Comparison of ENCODE assay signal across 14 cellular contexts in genomic region chr19:4284176-4284958, GRCh38. TPM values are rescaled to one million over a fixed set of nuclear protein-coding genes. Genes with fewer than 3 reads are reported as not detected.
A peak's percentile ranks its signal among the peaks of the same experiment; 100 is the strongest.
DNase-seq lines count a peak whose midpoint lies in the region; ATAC-seq and FAIRE-seq lines count a peak whose summit lies in the region.
"Had no signal": no experiment of that assay in that cellular context is flagged by ENCODE, and none has a peak within 500 bp of the region (broad histone marks: within the 10 kb centered on the region; RNA-seq: fewer than 3 reads in every experiment).

No MANE protein-coding gene starts in this region.

- H3K4me1 ChIP-seq in muscle layer of duodenum (ENCODE audit: control insufficient read depth in 1 of 2, insufficient read depth in 2 of 2, low read length in 2 of 2), result peaks cover 0 to 9% of the 10 kb centered on the region in 2 donors

- no peaks in the 10 kb centered on the region for H3K9me3 ChIP-seq in muscle layer of duodenum (ENCODE audit: control insufficient read depth in 1 of 2, low read length in 2 of 2)

- peaks cover 21% of the 10 kb centered on the region for H3K27me3 Mint-ChIP-seq in activated CD8-positive, alpha-beta memory T cell treated with anti-CD3 and anti-CD28 coated beads, Interleukin-2, amount 10 ng/mL, durations not matched to agents 7 days and 5 days

- H3K27me3 ChIP-seq in muscle layer of duodenum (ENCODE audit: low read depth, low read length), result peaks cover 24% of the 10 kb centered on the region

- no peak overlapping the region for H3K27ac Mint-ChIP-seq in activated CD8-positive, alpha-beta memory T cell treated with anti-CD3 and anti-CD28 coated beads, Interleukin-2, amount 10 ng/mL, durations not matched to agents 7 days and 5 days
- H3K27ac Mint-ChIP-seq: activated T-cell treated with anti-CD3 and anti-CD28 coated beads, Interleukin-2, amount 50 U/mL, for 24 hours had no signal

- no peaks in the 10 kb centered on the region for H3K9me3 Mint-ChIP-seq in activated CD8-positive, alpha-beta memory T cell treated with anti-CD3 and anti-CD28 coated beads, Interleukin-2, amount 10 ng/mL, durations not matched to agents 7 days and 5 days (ENCODE audit: low read depth)
- H3K9me3 Mint-ChIP-seq: activated T-cell treated with anti-CD3 and anti-CD28 coated beads, Interleukin-2, amount 50 U/mL, for 24 hours had no signal

- no peak overlapping the region for H3K4me3 Mint-ChIP-seq in activated CD8-positive, alpha-beta memory T cell treated with anti-CD3 and anti-CD28 coated beads, Interleukin-2, amount 10 ng/mL, durations not matched to agents 7 days and 5 days
- H3K4me3 Mint-ChIP-seq: activated T-cell treated with anti-CD3 and anti-CD28 coated beads, Interleukin-2, amount 50 U/mL, for 24 hours had no signal

- H3K36me3 ChIP-seq in muscle layer of duodenum (ENCODE audit: control insufficient read depth in 1 of 2, insufficient read depth in 2 of 2, low read length in 2 of 2), result no peaks in the 10 kb centered on the region

- no peak for FAIRE-seq in GM19239 (lab: Jason Lieb, UNC)
- FAIRE-seq: colon, islet of Langerhans had no signal

- no peak for ATAC-seq in HG02840 (IDR thresholded peaks at IDR 0.05; ENCODE audit: low FRiP score, unreplicated experiment)
- ATAC-seq in activated CD8-positive, alpha-beta memory T cell treated with anti-CD3 and anti-CD28 coated beads, Interleukin-2, amount 10 ng/mL, durations not matched to agents 7 days and 5 days, result no peak

- H3K4me1 Mint-ChIP-seq in activated CD8-positive, alpha-beta memory T cell treated with anti-CD3 and anti-CD28 coated beads, Interleukin-2, amount 10 ng/mL, durations not matched to agents 7 days and 5 days, result peaks cover 2% of the 10 kb centered on the region

- H3K27ac ChIP-seq in muscle layer of duodenum (ENCODE audit: low read length), result peak overlapping the region; percentile 16

- H3K36me3 Mint-ChIP-seq in activated CD8-positive, alpha-beta memory T cell treated with anti-CD3 and anti-CD28 coated beads, Interleukin-2, amount 10 ng/mL, durations not matched to agents 7 days and 5 days, result no peaks in the 10 kb centered on the region

- CTCF ChIA-PET in activated CD8-positive, alpha-beta memory T cell treated with anti-CD3 and anti-CD28 coated beads, Interleukin-2, amount 10 ng/mL, durations not matched to agents 7 days and 5 days (lab: Charles Lee), result interaction anchor here (0.7 to 1.9 kb wide), 3 partner anchors 17 to 241 kb away, joined by 3 to 8 read pairs (median 6); no protein-coding TSS in a partner anchor

- peak overlapping the region in 1 of 2 donors; percentile 33 for H3K4me3 ChIP-seq in muscle layer of duodenum (ENCODE audit: low read depth in 1 of 2, low read length in 2 of 2)

- DNase-seq in GM19239 (ENCODE audit: insufficient read length, low spot score) (peak; percentile 54), NAMALWA (ENCODE audit: low spot score) (peak; percentile 70), astrocyte of the hippocampus (ENCODE audit: low read depth, low spot score) (peak; percentile 37), Kasumi-1 (lab: John Stamatoyannopoulos, UW) (no peak), mesenteric fat pad (ENCODE audit: low spot score) (no peak)
- no peak for DNase-seq in activated CD8-positive, alpha-beta memory T cell treated with anti-CD3 and anti-CD28 coated beads, Interleukin-2, amount 10 ng/mL, durations not matched to agents 7 days and 5 days
- DNase-seq: activated T-cell treated with anti-CD3 and anti-CD28 coated beads, Interleukin-2, amount 50 U/mL, for 24 hours; Right ventricle myocardium superior had no signal

RNA-seq across cellular contexts. Expression of gene SHD, which starts 5.3 kb away (rescaled TPM):
- total RNA-seq in activated CD8-positive, alpha-beta memory T cell treated with anti-CD3 and anti-CD28 coated beads, Interleukin-2, amount 10 ng/mL, durations not matched to agents 7 days and 5 days, result not detected
- not detected for total RNA-seq in mesenteric fat pad
- total RNA-seq: Right ventricle myocardium superior, subcutaneous adipose tissue had no signal

RNA-seq across cellular contexts. Expression of gene TMIGD2, which starts 17.8 kb away (rescaled TPM):
- total RNA-seq in activated CD8-positive, alpha-beta memory T cell treated with anti-CD3 and anti-CD28 coated beads, Interleukin-2, amount 10 ng/mL, durations not matched to agents 7 days and 5 days, result 10 to 100 TPM; 29.8 to 40.7 TPM
- 0.45 TPM for total RNA-seq in mesenteric fat pad

RNA-seq across cellular contexts. Expression of gene FSD1, which starts 20.0 kb away (rescaled TPM):
- 10 to 100 TPM; 24.7 to 30.6 TPM for total RNA-seq in activated CD8-positive, alpha-beta memory T cell treated with anti-CD3 and anti-CD28 coated beads, Interleukin-2, amount 10 ng/mL, durations not matched to agents 7 days and 5 days
- total RNA-seq in mesenteric fat pad, result not detected
- total RNA-seq: Right ventricle myocardium superior, skeletal muscle tissue, subcutaneous adipose tissue had no signal

RNA-seq across cellular contexts. Expression of gene YJU2, which starts 37.5 kb away (rescaled TPM):
- total RNA-seq in activated CD8-positive, alpha-beta memory T cell treated with anti-CD3 and anti-CD28 coated beads, Interleukin-2, amount 10 ng/mL, durations not matched to agents 7 days and 5 days, result 10 to 100 TPM; 26.8 to 32.1 TPM
- 15.1 TPM for total RNA-seq in mesenteric fat pad

RNA-seq across cellular contexts. Expression of gene STAP2, which starts 54.3 kb away (rescaled TPM):
- total RNA-seq in activated CD8-positive, alpha-beta memory T cell treated with anti-CD3 and anti-CD28 coated beads, Interleukin-2, amount 10 ng/mL, durations not matched to agents 7 days and 5 days, result 1 to 10 TPM; 8.8 to 9.6 TPM
- total RNA-seq in mesenteric fat pad, result 3.0 TPM

Comparison
In these comparisons a context has a peak if more than half of its experiments do, and no peak if none do; other contexts are left out.
1. DNase-seq: peak in GM19239 (single experiment), NAMALWA (single experiment) and astrocyte of the hippocampus (single experiment); none in activated CD8-positive, alpha-beta memory T cell treated with anti-CD3 and anti-CD28 coated beads, Interleukin-2, amount 10 ng/mL, durations not matched to agents 7 days and 5 days (single experiment), Kasumi-1 (0 of 2) and mesenteric fat pad (single experiment).
2. RNA of gene TMIGD2, which starts 17.8 kb away (total RNA-seq): 29.8 to 40.7 TPM in activated CD8-positive, alpha-beta memory T cell treated with anti-CD3 and anti-CD28 coated beads, Interleukin-2, amount 10 ng/mL, durations not matched to agents 7 days and 5 days; 0.45 TPM in mesenteric fat pad (single experiment); every median in the first group is over 10 times any median in the second.
3. RNA of gene FSD1, which starts 20.0 kb away (total RNA-seq): 24.7 to 30.6 TPM in activated CD8-positive, alpha-beta memory T cell treated with anti-CD3 and anti-CD28 coated beads, Interleukin-2, amount 10 ng/mL, durations not matched to agents 7 days and 5 days; not detected in mesenteric fat pad (single experiment); every median in the first group is over 10 times any median in the second.